Comparison of ENCODE assay signal across 12 cellular contexts in the genomic region with DNA sequence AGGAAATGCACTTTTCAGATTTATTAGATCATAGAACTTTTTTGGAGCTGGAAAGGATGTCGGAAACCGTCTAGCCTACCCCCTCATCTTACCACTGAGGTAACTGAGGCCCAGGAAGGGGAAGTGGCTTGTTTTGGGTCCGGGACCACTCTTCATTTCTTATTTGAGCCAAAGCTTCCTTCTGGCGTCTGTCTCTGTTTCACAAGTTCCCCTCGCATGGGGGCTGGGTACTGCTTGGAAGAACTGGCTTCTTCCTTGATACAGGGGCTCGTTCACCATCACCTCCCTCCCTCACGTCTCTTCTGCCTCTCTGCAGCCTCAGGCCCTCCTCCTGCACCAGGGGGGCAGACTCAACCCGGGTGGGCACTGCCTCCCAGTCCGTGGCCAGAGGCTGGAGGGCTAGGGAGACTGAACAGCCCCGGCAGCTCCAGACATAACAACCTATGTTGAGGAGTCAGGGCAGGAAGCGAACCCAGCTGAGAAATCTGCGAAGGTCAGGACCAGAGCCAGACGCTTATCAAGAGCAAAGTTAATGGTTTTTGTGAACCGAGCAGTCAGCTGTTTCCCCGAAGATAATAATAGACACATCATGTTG. TPM values are rescaled to one million over a fixed set of nuclear protein-coding genes. Genes with fewer than 3 reads are reported as not detected.
DNase-seq lines count a peak whose midpoint lies in the region; ATAC-seq and TF ChIP-seq lines count a peak whose summit lies in the region.
"Had no signal": no experiment of that assay in that cellular context is flagged by ENCODE, and none has a peak within 500 bp of the region (broad histone marks: within the 10 kb centered on the region; RNA-seq: fewer than 3 reads in every experiment).

No MANE protein-coding gene starts in this region.

- H3K4me3 ChIP-seq in coronary artery (peak overlapping the region; percentile 57), skeletal muscle tissue (ENCODE audit: low read length in 3 of 3) (peak overlapping the region in 1 of 3 donors; percentile 3), mucosa of descending colon (no peak overlapping the region)

- peaks cover 44% of the 10 kb centered on the region for H3K4me1 Mint-ChIP-seq in CD14-positive monocyte

- peaks cover 31 to 47% (median 40%) of the 10 kb centered on the region in 3 donors for H3K27me3 Mint-ChIP-seq in CD14-positive monocyte (ENCODE audit: low read depth in 3 of 3)

- H3K9me3 ChIP-seq in skeletal muscle tissue (ENCODE audit: control insufficient read depth in 3 of 3, low read length in 3 of 3) (no peaks in the 10 kb centered on the region), mucosa of descending colon (no peaks in the 10 kb centered on the region)

- ATAC-seq in left lobe of liver: peak; percentile 52
- no peak for ATAC-seq in mucosa of descending colon
- ATAC-seq: activated T-cell treated with anti-CD3 and anti-CD28 coated beads, Interleukin-2, amount 50 U/mL, for 4 hours had no signal

- peaks cover 0 to 10% of the 10 kb centered on the region in 2 donors for H3K36me3 Mint-ChIP-seq in CD14-positive monocyte

- H3K9me3 Mint-ChIP-seq in CD14-positive monocyte: peaks cover 0 to 2% (median 0%) of the 10 kb centered on the region in 7 donors
- H3K9me3 Mint-ChIP-seq: activated T-cell treated with anti-CD3 and anti-CD28 coated beads, Interleukin-2, amount 50 U/mL, for 4 hours had no signal

- H3K4me1 ChIP-seq in skeletal muscle tissue (ENCODE audit: control insufficient read depth in 3 of 3, insufficient read depth in 3 of 3, low read length in 3 of 3): peaks cover 24 to 27% (median 26%) of the 10 kb centered on the region in 3 donors
- H3K4me1 ChIP-seq in mucosa of descending colon (ENCODE audit: low read depth): no peaks in the 10 kb centered on the region

- H3K27me3 ChIP-seq in skeletal muscle tissue (ENCODE audit: control insufficient read depth in 3 of 3, insufficient read depth in 3 of 3, low read length in 3 of 3): peaks cover 0 to 4% (median 0%) of the 10 kb centered on the region in 3 donors

- TF ChIP-seq CTCF in coronary artery (IDR thresholded peaks at IDR 0.05) (no peak), CD14-positive monocyte (IDR thresholded peaks at IDR 0.05) (no peak), mucosa of descending colon (IDR thresholded peaks at IDR 0.05) (no peak)

- no peaks in the 10 kb centered on the region for H3K36me3 ChIP-seq in skeletal muscle tissue (ENCODE audit: control insufficient read depth in 3 of 3, insufficient read depth in 3 of 3, low read length in 3 of 3)
- H3K36me3 ChIP-seq in mucosa of descending colon (ENCODE audit: low read depth): no peaks in the 10 kb centered on the region

- peak overlapping the region in 1 of 2 donors; percentile 85 for H3K4me3 Mint-ChIP-seq in CD14-positive monocyte
- H3K4me3 Mint-ChIP-seq: activated T-cell treated with anti-CD3 and anti-CD28 coated beads, Interleukin-2, amount 50 U/mL, for 4 hours had no signal

- DNase-seq in NCI-H146 treated with DMSO at 0.1 percent for 48 hours (lab: John Stamatoyannopoulos, UW; ENCODE audit: unreplicated experiment) (peak; percentile 16), coronary artery (ENCODE audit: low spot score) (no peak), left lobe of liver (ENCODE audit: low spot score) (peak; percentile 45), DMS153 treated with DMSO at 0.1 percent for 48 hours (lab: John Stamatoyannopoulos, UW; ENCODE audit: unreplicated experiment) (no peak), CD14-positive monocyte (ENCODE audit: low spot score) (no peak), mucosa of descending colon (no peak)
- no peak for DNase-seq in activated CD4-positive, CD25-positive, alpha-beta regulatory T cell treated with anti-CD3 and anti-CD28 coated beads, Interleukin-2, amount 50 U/mL, for 72 hours
- DNase-seq: activated T-cell treated with anti-CD3 and anti-CD28 coated beads, Interleukin-2, amount 50 U/mL, for 4 hours; NCI-H2081; stimulated activated CD4-positive, alpha-beta T cell treated with anti-CD3 and anti-CD28 coated beads, Interleukin-12 subunit alpha, Interleukin-12 subunit beta, amount 100 ng/mL, for 4 hours had no signal

- H3K27ac Mint-ChIP-seq in CD14-positive monocyte: peak overlapping the region in 2 of 7 donors; percentile 50 to 59

- H3K27ac ChIP-seq in coronary artery: peak overlapping the region; percentile 42 to 82
- H3K27ac ChIP-seq in skeletal muscle tissue (ENCODE audit: low read depth, low read length): peak overlapping the region; percentile 29

- intact Hi-C loops in CD14-positive monocyte (cut with micrococcal nuclease) (no loop called here), mucosa of descending colon (cut with DNase I, micrococcal nuclease) (no loop called here)

- peak overlapping the region in 1 of 3 donors; percentile 35 for H3K9ac ChIP-seq in skeletal muscle tissue (ENCODE audit: low read depth in 1 of 3, low read length in 3 of 3)

RNA-seq across cellular contexts. Expression of a gene that starts 12.9 kb away (rescaled TPM):
- 83.1 TPM for total RNA-seq in left lobe of liver
- 69.9 TPM for total RNA-seq in skeletal muscle tissue
- polyA plus RNA-seq in CD14-positive monocyte: 1 to 10 TPM in 1 of 2 donors, under 1 TPM in 1; 0.84 to 4.7 TPM
- 100 to 1,000 TPM in 1 of 3 donors, 10 to 100 TPM in 2; 11.0 to 122 (median 28.9) TPM for total RNA-seq in mucosa of descending colon

RNA-seq across cellular contexts. Expression of a gene that starts 19.8 kb away (rescaled TPM):
- total RNA-seq in left lobe of liver: not detected
- total RNA-seq in skeletal muscle tissue: not detected
- polyA plus RNA-seq in CD14-positive monocyte: not detected
- total RNA-seq in mucosa of descending colon: not detected
- total RNA-seq: activated T-cell treated with anti-CD3 and anti-CD28 coated beads, Interleukin-2, amount 50 U/mL, for 4 hours; mucosa of gallbladder had no signal

Comparison
In these comparisons a context has a peak if more than half of its experiments do, and no peak if none do; other contexts are left out.
1. DNase-seq: peak in NCI-H146 treated with DMSO at 0.1 percent for 48 hours (single experiment) and left lobe of liver (single experiment); none in coronary artery (single experiment), DMS153 treated with DMSO at 0.1 percent for 48 hours (single experiment), CD14-positive monocyte (single experiment), activated CD4-positive, CD25-positive, alpha-beta regulatory T cell treated with anti-CD3 and anti-CD28 coated beads, Interleukin-2, amount 50 U/mL, for 72 hours (single experiment) and mucosa of descending colon (0 of 3).